8 cellular contexts compared by ENCODE assay signal in genomic region chr18:52136532-52136931, GRCh38.
"Had no signal": no experiment of that assay in that cellular context is flagged by ENCODE, and none has a peak within 500 bp of the region (broad histone marks: within the 10 kb centered on the region; RNA-seq: fewer than 3 reads in every experiment).

No MANE protein-coding gene starts in this region.

- H3K4me3 ChIP-seq: GM12878 had no signal

- FAIRE-seq: G401.6, GM12878, GM12891, GM12892, GM18507, GM19239 had no signal

- ATAC-seq: GM12878 had no signal

- DNase-seq: GDM1, GF-D8 had no signal
